Comparison of ENCODE assay signal across 8 cellular contexts in the genomic region with DNA sequence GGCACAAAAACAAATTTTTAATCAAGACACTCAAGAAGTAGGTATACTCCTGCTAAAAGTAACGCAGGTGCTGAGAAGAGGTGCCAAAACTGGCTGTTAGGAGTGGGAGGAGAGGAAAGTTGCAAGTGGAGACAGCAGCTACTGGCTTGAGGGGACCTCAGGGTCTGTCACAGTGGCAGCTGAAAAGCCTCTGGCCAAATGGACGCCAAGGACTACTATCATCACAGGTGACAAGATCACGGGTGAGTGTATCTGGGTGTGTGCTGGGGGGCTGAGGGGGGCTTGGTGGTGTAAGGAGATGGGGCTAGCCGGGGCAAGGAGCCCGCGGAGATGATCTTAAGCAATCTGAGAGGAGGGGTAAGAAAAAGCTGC. TPM values are rescaled to one million over a fixed set of nuclear protein-coding genes. Genes with fewer than 3 reads are reported as not detected.
A peak's percentile ranks its signal among the peaks of the same experiment; 100 is the strongest.
DNase-seq lines count a peak whose midpoint lies in the region; ATAC-seq and TF ChIP-seq lines count a peak whose summit lies in the region.

No MANE protein-coding gene starts in this region.

- H3K4me3 ChIP-seq in cardiac muscle cell: peak overlapping the region; percentile 99
- H3K4me3 ChIP-seq in MM.1S (ENCODE audit: low read length): peak overlapping the region; percentile 93
- peak overlapping the region; percentile 71 to 98 (median 90) for H3K4me3 ChIP-seq in dorsolateral prefrontal cortex

- H3K4me1 Mint-ChIP-seq in naive B cell: peaks cover 32 to 42% (median 34%) of the 10 kb centered on the region in 3 donors

- ATAC-seq in naive B cell (ENCODE audit: low read depth in 2 of 2): no peak
- no peak for ATAC-seq in GM21367 (IDR thresholded peaks at IDR 0.05; ENCODE audit: unreplicated experiment)

- H3K9ac ChIP-seq in MM.1S (ENCODE audit: low read length): peak overlapping the region; percentile 86

- H3K27ac ChIP-seq in cardiac muscle cell (peak overlapping the region; percentile 94), MM.1S (ENCODE audit: low read length) (no peak overlapping the region), dorsolateral prefrontal cortex (peak overlapping the region in 41 of 59 donors; percentile 33 to 91 (median 82))

- TF ChIP-seq CTCF in cardiac muscle cell (IDR thresholded peaks at IDR 0.05; ENCODE audit: low read depth, low read length) (no peak), MM.1S (IDR thresholded peaks at IDR 0.05; ENCODE audit: low read length) (no peak), dorsolateral prefrontal cortex (IDR thresholded peaks at IDR 0.05 in 54 of 56, conservative IDR thresholded peaks at IDR 0.05 in 2 of 56; ENCODE audit: low read depth in 1 of 56, partially characterized antibody in 56 of 56) (no peak)

- H3K4me2 ChIP-seq in MM.1S (ENCODE audit: low read depth, low read length): peak overlapping the region; percentile 78

- H3K4me1 ChIP-seq in cardiac muscle cell (ENCODE audit: low read depth) (peaks cover 12% of the 10 kb centered on the region), MM.1S (ENCODE audit: low read length) (peaks cover 13% of the 10 kb centered on the region)

- H3K27me3 ChIP-seq in cardiac muscle cell (no peaks in the 10 kb centered on the region), MM.1S (replicated peaks; ENCODE audit: insufficient read depth, low read length) (no peaks in the 10 kb centered on the region), dorsolateral prefrontal cortex (no peaks in the 10 kb centered on the region)

- H3K9me3 ChIP-seq in cardiac muscle cell (ENCODE audit: low read depth): no peaks in the 10 kb centered on the region
- no peaks in the 10 kb centered on the region for H3K9me3 ChIP-seq in MM.1S (replicated peaks; ENCODE audit: insufficient read depth, low read length)

- H2AFZ ChIP-seq in MM.1S (ENCODE audit: low read length): peak overlapping the region; percentile 99

- DNase-seq in cardiac muscle cell (ENCODE audit: low read depth in 1 of 2, low spot score in 1 of 2) (peak; percentile 2 to 7), cardiac septum (ENCODE audit: low spot score) (no peak), MM.1S (no peak), dorsolateral prefrontal cortex (no peak), naive B cell (no peak), NCI-H187 (lab: John Stamatoyannopoulos, UW) (no peak), NCI-H345 (lab: John Stamatoyannopoulos, UW) (no peak)

- H3K4me3 Mint-ChIP-seq in naive B cell: peak overlapping the region; percentile 92 to 98 (median 96)

- peak overlapping the region; percentile 67 to 98 (median 92) for H3K27ac Mint-ChIP-seq in naive B cell

- no peaks in the 10 kb centered on the region for H3F3A ChIP-seq in MM.1S (ENCODE audit: insufficient read depth, low read length)

- H3K36me3 ChIP-seq in cardiac muscle cell (no peaks in the 10 kb centered on the region), MM.1S (replicated peaks; ENCODE audit: insufficient read depth, low read length) (no peaks in the 10 kb centered on the region)

- intact Hi-C loops in cardiac septum (cut with DNase I) (no loop called here), dorsolateral prefrontal cortex (cut with DNase I) (no loop called here)

- H3K36me3 Mint-ChIP-seq in naive B cell: peaks cover 0 to 16% of the 10 kb centered on the region in 2 donors

- H3K9me2 ChIP-seq in MM.1S (replicated peaks; ENCODE audit: insufficient read depth, low read length): no peaks in the 10 kb centered on the region

- peaks cover 58% of the 10 kb centered on the region for H3K79me2 ChIP-seq in MM.1S (ENCODE audit: low read length)

- peaks cover 5 to 14% (median 13%) of the 10 kb centered on the region in 3 donors for H3K27me3 Mint-ChIP-seq in naive B cell

- H3K9me3 Mint-ChIP-seq in naive B cell: no peaks in the 10 kb centered on the region

- H4K20me1 ChIP-seq in MM.1S (ENCODE audit: insufficient read depth, low read length): no peaks in the 10 kb centered on the region

RNA-seq across cellular contexts. Expression of gene ZNF202, which starts 0.7 kb away (rescaled TPM):
- total RNA-seq in cardiac muscle cell: 11.8 and 12.0 TPM in 2 replicates
- polyA plus RNA-seq in cardiac muscle cell: 4.8 and 8.3 TPM in 2 replicates
- total RNA-seq in cardiac septum: 6.2 TPM
- 10 to 100 TPM in 109 of 120 experiments, 1 to 10 TPM in 11; 7.8 to 23.0 (median 12.8) TPM for total RNA-seq in dorsolateral prefrontal cortex
- 10 to 100 TPM in 2 of 6 donors, 1 to 10 TPM in 3, not detected in 1; 6.3 to 16.4 (median 8.8) TPM for polyA plus RNA-seq in naive B cell (ENCODE audit: low read depth in 6 of 6)

RNA-seq across cellular contexts. Expression of gene OR6X1, which starts 13.5 kb away (rescaled TPM):
- total RNA-seq in cardiac muscle cell: not detected in 2 replicates
- polyA plus RNA-seq in cardiac muscle cell: not detected in 2 replicates
- not detected for total RNA-seq in cardiac septum
- total RNA-seq in dorsolateral prefrontal cortex: not detected
- not detected for polyA plus RNA-seq in naive B cell (ENCODE audit: low read depth in 6 of 6)

Comparison
In these comparisons a context has a peak if more than half of its experiments do, and no peak if none do; other contexts are left out.
1. DNase-seq: peak in cardiac muscle cell (2 of 2); none in cardiac septum (single experiment), MM.1S (single experiment), dorsolateral prefrontal cortex (0 of 10), naive B cell (single experiment), NCI-H187 (0 of 2) and NCI-H345 (single experiment).
2. Peak in every context shown above with its lines, with median percentiles within 50 percentile points of each other: H3K4me3 ChIP-seq.